Comparison of ENCODE assay signal across 12 cellular contexts in genomic region chr3:10951295-10951926, GRCh38.
"Had no signal": no experiment of that assay in that cellular context is flagged by ENCODE, and none has a peak within 500 bp of the region (broad histone marks: within the 10 kb centered on the region; RNA-seq: fewer than 3 reads in every experiment).

No MANE protein-coding gene starts in this region.

- H3K4me3 ChIP-seq: sigmoid colon, tibial artery, uterus had no signal

- H3K27ac ChIP-seq: neutrophil, sigmoid colon, tibial artery, uterus had no signal

- H3K27me3 ChIP-seq: sigmoid colon, uterus had no signal

- H3K9me3 ChIP-seq: neutrophil, sigmoid colon, tibial artery, uterus had no signal

- ATAC-seq: activated CD4-positive, alpha-beta T cell treated with anti-CD3 and anti-CD28 coated beads for 36 hours; naive thymus-derived CD8-positive, alpha-beta T cell had no signal

- H3K36me3 ChIP-seq: neutrophil, sigmoid colon, tibial artery, uterus had no signal

- H3K4me1 ChIP-seq: sigmoid colon, tibial artery, uterus had no signal

- DNase-seq: activated T-cell treated with anti-CD3 and anti-CD28 coated beads for 4 hours; effector CD8-positive, alpha-beta T cell; immature natural killer cell; naive thymus-derived CD8-positive, alpha-beta T cell; sigmoid colon; stimulated activated CD4-positive, alpha-beta T cell treated with anti-CD3 and anti-CD28 coated beads, Interleukin-12 subunit alpha, Interleukin-12 subunit beta, amount 100 ng/mL, for 4 hours; stimulated activated CD4-positive, alpha-beta T cell treated with anti-CD3 and anti-CD28 coated beads, Interleukin-1b, Interleukin-23, amount 100 ng/mL, for 48 hours; stimulated activated naive CD4-positive, alpha-beta T cell; tibial artery had no signal
